Comparison of ENCODE assay signal across 29 cellular contexts in the genomic region with DNA sequence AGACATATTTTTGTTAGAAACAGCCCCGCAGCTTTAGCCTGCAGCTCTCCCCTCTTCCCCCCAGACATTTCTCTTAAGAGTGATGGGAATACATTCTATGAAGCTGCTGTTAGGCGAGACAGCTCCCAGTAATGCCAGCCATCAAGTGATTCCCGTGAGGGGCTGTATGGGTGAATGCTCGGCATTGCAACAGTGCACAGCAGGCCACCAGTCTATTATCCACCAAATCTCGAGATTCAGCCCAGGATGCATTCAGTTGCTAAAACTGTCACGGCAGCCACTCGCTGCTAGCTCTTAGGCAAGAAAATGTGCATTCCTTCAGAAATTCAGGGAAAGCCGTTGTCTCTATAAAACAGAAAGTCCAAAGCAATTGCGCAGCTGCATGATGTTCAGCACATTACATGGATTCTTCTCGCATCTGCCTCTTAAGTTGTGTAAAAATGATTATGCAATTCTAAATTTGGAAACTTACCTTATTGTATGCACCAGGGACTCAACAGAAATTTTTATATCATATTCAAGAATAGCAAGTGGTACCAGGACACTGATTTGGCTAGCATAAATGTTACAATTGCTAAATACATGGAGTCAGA.
A peak's percentile ranks its signal among the peaks of the same experiment; 100 is the strongest.
DNase-seq lines count a peak whose midpoint lies in the region; ATAC-seq and TF ChIP-seq lines count a peak whose summit lies in the region.
"Had no signal": no experiment of that assay in that cellular context is flagged by ENCODE, and none has a peak within 500 bp of the region (broad histone marks: within the 10 kb centered on the region; RNA-seq: fewer than 3 reads in every experiment).

No MANE protein-coding gene starts in this region.

- H3K79me1 ChIP-seq in trophoblast cell (ENCODE audit: low read length): no peaks in the 10 kb centered on the region

- TF ChIP-seq EP300 in gastroesophageal sphincter (IDR thresholded peaks at IDR 0.05): no peak

- H3K18ac ChIP-seq in trophoblast cell (ENCODE audit: low read length): no peak overlapping the region

- no peak overlapping the region for H4K8ac ChIP-seq in trophoblast cell (ENCODE audit: low read depth, low read length)

- H3K27ac ChIP-seq in SK-N-MC (no peak overlapping the region), gastroesophageal sphincter (no peak overlapping the region), trophoblast cell (ENCODE audit: low read depth, low read length) (no peak overlapping the region)
- H3K27ac ChIP-seq: neutrophil, psoas muscle, RWPE1, stomach, tibial nerve had no signal

- no peak overlapping the region for H2AK5ac ChIP-seq in trophoblast cell (ENCODE audit: low read length)

- no peak overlapping the region for H3K9ac ChIP-seq in SK-N-MC (ENCODE audit: insufficient read length)
- no peak overlapping the region for H3K9ac ChIP-seq in trophoblast cell (ENCODE audit: low read length)

- TF ChIP-seq POLR2A in gastroesophageal sphincter (IDR thresholded peaks at IDR 0.05): no peak

- no peak overlapping the region for H3K4ac ChIP-seq in trophoblast cell (ENCODE audit: low read depth, low read length)

- H3K9me3 ChIP-seq in SK-N-MC (ENCODE audit: low read depth, low read length) (no peaks in the 10 kb centered on the region), gastroesophageal sphincter (no peaks in the 10 kb centered on the region), trophoblast cell (ENCODE audit: insufficient read depth, low read depth, low read length) (no peaks in the 10 kb centered on the region)
- H3K9me3 ChIP-seq: HAP-1, neutrophil, psoas muscle, stomach, tibial nerve had no signal

- 0 out of 2 replicates have a peak overlapping the region, but pooled peaks have one; percentile 25 for H3K4me3 ChIP-seq in SK-N-MC
- H3K4me3 ChIP-seq in gastroesophageal sphincter: no peak overlapping the region
- H3K4me3 ChIP-seq in trophoblast cell (ENCODE audit: low read depth, low read length): no peak overlapping the region
- H3K4me3 ChIP-seq: HAP-1, psoas muscle, smooth muscle cell, stomach, tibial nerve had no signal

- peaks cover 17% of the 10 kb centered on the region for H3K27me3 ChIP-seq in gastroesophageal sphincter
- H3K27me3 ChIP-seq in trophoblast cell (ENCODE audit: insufficient read depth, low read length): no peaks in the 10 kb centered on the region
- H3K27me3 ChIP-seq: neutrophil, stomach, tibial nerve had no signal

- no peak overlapping the region for H3K23ac ChIP-seq in trophoblast cell (ENCODE audit: low read length)

- no peak overlapping the region for H4K12ac ChIP-seq in trophoblast cell (ENCODE audit: low read depth, low read length)

- DNase-seq in EH (ENCODE audit: low read depth): peak; percentile 50
- no peak for DNase-seq in SK-N-MC (ENCODE audit: low read depth, low spot score)
- DNase-seq in trophoblast cell: peak; percentile 69 to 96
- DNase-seq in NCI-H226: no peak
- DNase-seq in T-helper 1 cell: no peak
- DNase-seq: activated CD4-positive, alpha-beta T cell treated with anti-CD3 and anti-CD28 coated beads for 4 hours; activated gamma-delta T cell; activated naive CD8-positive, alpha-beta T cell treated with anti-CD3 and anti-CD28 coated beads, Interleukin-2, amount 50 U/mL, for 24 hours; activated T-cell treated with anti-CD3 and anti-CD28 coated beads, Interleukin-2, amount 50 U/mL, for 1 hour; C1 segment of cervical spinal cord; COR-L47; dermis blood vessel endothelial cell; DMS53; KBM-7; left cardiac atrium; mammary epithelial cell; NCI-H1417; NCI-H2081; psoas muscle; stimulated activated CD4-positive, alpha-beta T cell treated with anti-CD3 and anti-CD28 coated beads, Interleukin-1b, Interleukin-23, amount 100 ng/mL, for 48 hours; stomach; T-helper 2 cell had no signal

- H3K79me2 ChIP-seq in trophoblast cell (ENCODE audit: control insufficient read depth, insufficient read depth, low read length, poor library complexity): no peaks in the 10 kb centered on the region

- H2BK12ac ChIP-seq in trophoblast cell (ENCODE audit: low read length): no peak overlapping the region

- TF ChIP-seq CTCF in gastroesophageal sphincter (IDR thresholded peaks at IDR 0.05): no peak

- ATAC-seq in gastroesophageal sphincter (peak; percentile 43), GM21825 (IDR thresholded peaks at IDR 0.05; ENCODE audit: unreplicated experiment) (no peak)
- ATAC-seq: activated naive CD8-positive, alpha-beta T cell treated with anti-CD3 and anti-CD28 coated beads, Interleukin-2, amount 50 U/mL, for 24 hours; left cardiac atrium had no signal

- H3K4me1 ChIP-seq in gastroesophageal sphincter (no peaks in the 10 kb centered on the region), trophoblast cell (ENCODE audit: control insufficient read depth in 1 of 2, insufficient read depth in 2 of 2, low read length in 2 of 2) (peaks cover 0 to 3% of the 10 kb centered on the region in 2 experiments)
- H3K4me1 ChIP-seq: psoas muscle, stomach, tibial nerve had no signal

- H2AFZ ChIP-seq in trophoblast cell (ENCODE audit: insufficient read depth, low read length, poor library complexity): no peak overlapping the region

- no peak overlapping the region for H2BK120ac ChIP-seq in trophoblast cell (ENCODE audit: insufficient read depth, low read length, poor library complexity)

- no peak overlapping the region for H2BK5ac ChIP-seq in trophoblast cell (ENCODE audit: low read depth, low read length, poor library complexity)

- H3K4me2 ChIP-seq in trophoblast cell (ENCODE audit: low read length): no peak overlapping the region
- H3K4me2 ChIP-seq: smooth muscle cell had no signal

- no peak overlapping the region for H4K91ac ChIP-seq in trophoblast cell (ENCODE audit: low read depth, low read length)

- H3K14ac ChIP-seq in trophoblast cell (ENCODE audit: low read length): no peak overlapping the region

- 68% methylated on average over 9 to 10 of the region's 10 CpGs for WGBS in gastroesophageal sphincter (ENCODE audit: low coverage in 1 of 2), 2 donors
- no CpG with 5 or more reads among the region's 10 CpGs for WGBS in trophoblast cell (ENCODE audit: extremely low coverage, insufficient coverage, insufficient read length)

- H3K36me3 ChIP-seq in SK-N-MC (ENCODE audit: insufficient read depth, low read length) (no peaks in the 10 kb centered on the region), gastroesophageal sphincter (no peaks in the 10 kb centered on the region), trophoblast cell (ENCODE audit: control insufficient read depth in 1 of 2, insufficient read depth in 2 of 2, low read length in 2 of 2) (no peaks in the 10 kb centered on the region)
- H3K36me3 ChIP-seq: HAP-1, neutrophil, stomach, tibial nerve had no signal

Comparison
In these comparisons a context has a peak if more than half of its experiments do, and no peak if none do; other contexts are left out.
1. DNase-seq: peak in EH (single experiment) and trophoblast cell (2 of 2); none in SK-N-MC (single experiment), NCI-H226 (single experiment) and T-helper 1 cell (0 of 5).